ENCODE assay signal across 1 cellular context in genomic region chr9:98280574-98280973, GRCh38.
TF ChIP-seq lines count a peak whose summit lies in the region.

No MANE protein-coding gene starts in this region.

TF ChIP-seq in SK-N-SH, 30 proteins besides CTCF, POLR2A, EP300 and RAD21 (continued from another document):
- TF ChIP-seq TEAD4 (IDR thresholded peaks at IDR 0.05; ENCODE audit: borderline replicate concordance, insufficient read depth) (peak; percentile 49; the same call in 1 of the 2 replicates), JUND (IDR thresholded peaks at IDR 0.05) (no peak), USF1 (IDR thresholded peaks at IDR 0.05; ENCODE audit: borderline replicate concordance, low read depth) (no peak), ZBTB33 (IDR thresholded peaks at IDR 0.05; ENCODE audit: borderline replicate concordance, low read depth) (no peak), TAF1 (IDR thresholded peaks at IDR 0.05; ENCODE audit: borderline replicate concordance, low read depth, low read length) (no peak), ELF1 (IDR thresholded peaks at IDR 0.05) (no peak), FOXM1 (IDR thresholded peaks at IDR 0.05; ENCODE audit: low read depth) (no peak), NFIC (IDR thresholded peaks at IDR 0.05; ENCODE audit: borderline replicate concordance) (no peak), SIN3A (IDR thresholded peaks at IDR 0.05; ENCODE audit: borderline replicate concordance, low read depth, low read length) (no peak), RCOR1 (IDR thresholded peaks at IDR 0.05; ENCODE audit: low read length) (peak; percentile 99)
- TF ChIP-seq, protein P1, sequence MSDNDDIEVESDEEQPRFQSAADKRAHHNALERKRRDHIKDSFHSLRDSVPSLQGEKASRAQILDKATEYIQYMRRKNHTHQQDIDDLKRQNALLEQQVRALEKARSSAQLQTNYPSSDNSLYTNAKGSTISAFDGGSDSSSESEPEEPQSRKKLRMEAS (IDR thresholded peaks at IDR 0.05; ENCODE audit: low read depth): no peak
